1 cellular context compared by ENCODE assay signal in genomic region chr3:97764186-97765055, GRCh38.
TF ChIP-seq lines count a peak whose summit lies in the region.

ARL6 (plus strand) TSS chr3:97764758; CDS start chr3:97768108, 3,350 bp downstream.

TF ChIP-seq in HepG2, 621 proteins besides CTCF, POLR2A, EP300 and RAD21 (continued from another document and continues in another):
- TF ChIP-seq GMEB1 (CRISPR knock-in tag; IDR thresholded peaks at IDR 0.05; ENCODE audit: borderline replicate concordance) (peak; percentile 91), NFYB (CRISPR knock-in tag; IDR thresholded peaks at IDR 0.05) (peak; percentile 25; the same call in 1 of the 2 replicates), UBTF (CRISPR knock-in tag; IDR thresholded peaks at IDR 0.05) (0 out of 2 replicates have a peak, but pooled peaks have one; percentile 27), SPEN (CRISPR knock-in tag; IDR thresholded peaks at IDR 0.05; ENCODE audit: low read depth) (peak; percentile 83), ZNF292 (CRISPR knock-in tag; IDR thresholded peaks at IDR 0.05; ENCODE audit: borderline replicate concordance, low read depth) (0 out of 2 replicates have a peak, but pooled peaks have one; percentile 64), RORA (CRISPR knock-in tag; IDR thresholded peaks at IDR 0.05) (no peak), FOSL1 (CRISPR knock-in tag; IDR thresholded peaks at IDR 0.05; ENCODE audit: borderline replicate concordance) (no peak), CC2D1A (CRISPR knock-in tag; IDR thresholded peaks at IDR 0.05) (no peak), NR2F6 (IDR thresholded peaks at IDR 0.05) (no peak), NR2F6 (CRISPR knock-in tag; IDR thresholded peaks at IDR 0.05) (no peak), HBP1 (CRISPR knock-in tag; IDR thresholded peaks at IDR 0.05; ENCODE audit: low read depth) (no peak), ZNF224 (CRISPR knock-in tag; IDR thresholded peaks at IDR 0.05) (0 out of 2 replicates have a peak, but pooled peaks have one; percentile 48), ELK4 (CRISPR knock-in tag; IDR thresholded peaks at IDR 0.05; ENCODE audit: borderline replicate concordance) (no peak), MAZ (IDR thresholded peaks at IDR 0.05; ENCODE audit: borderline replicate concordance, low read depth, low read length) (no peak), MAZ (CRISPR knock-in tag; IDR thresholded peaks at IDR 0.05; ENCODE audit: low read depth) (no peak), SNRNP70 (IDR thresholded peaks at IDR 0.05; ENCODE audit: low read depth, low read length) (no peak), FOXM1 (CRISPR knock-in tag; IDR thresholded peaks at IDR 0.05) (no peak), HOXD1 (CRISPR knock-in tag; IDR thresholded peaks at IDR 0.05) (0 out of 2 replicates have a peak, but pooled peaks have one; percentile 36), ZNF121 (CRISPR knock-in tag; IDR thresholded peaks at IDR 0.05) (no peak), POGK (CRISPR knock-in tag; conservative IDR thresholded peaks at IDR 0.05) (peak; percentile 32; the same call in 1 of the 2 replicates), KDM4B (CRISPR knock-in tag; IDR thresholded peaks at IDR 0.05) (no peak), NBN (conservative IDR thresholded peaks at IDR 0.05) (no peak), MBD4 (IDR thresholded peaks at IDR 0.05; ENCODE audit: borderline replicate concordance, low read length) (no peak), DMAP1 (CRISPR knock-in tag; IDR thresholded peaks at IDR 0.05) (peak; percentile 80; the same call in 1 of the 2 replicates), MED13 (CRISPR knock-in tag; IDR thresholded peaks at IDR 0.05) (no peak), IRF1 (CRISPR knock-in tag; IDR thresholded peaks at IDR 0.05; ENCODE audit: low read depth) (0 out of 2 replicates have a peak, but pooled peaks have one; percentile 47), ZNF331 (CRISPR knock-in tag; IDR thresholded peaks at IDR 0.05) (peak; percentile 19; the same call in 1 of the 2 replicates), ZNF629 (CRISPR knock-in tag; conservative IDR thresholded peaks at IDR 0.05) (0 out of 2 replicates have a peak, but pooled peaks have one; percentile 10), SRSF9 (IDR thresholded peaks at IDR 0.05; ENCODE audit: borderline replicate concordance, insufficient read depth, low read depth, low read length, poor library complexity, severe bottlenecking) (no peak), TP53 (CRISPR knock-in tag; conservative IDR thresholded peaks at IDR 0.05) (no peak), PAF1 (CRISPR knock-in tag; IDR thresholded peaks at IDR 0.05) (no peak), PRDM15 (CRISPR knock-in tag; IDR thresholded peaks at IDR 0.05) (no peak), CENPT (CRISPR knock-in tag; IDR thresholded peaks at IDR 0.05; ENCODE audit: low read depth) (no peak), SRSF1 (optimal IDR thresholded peaks at IDR 0.05; ENCODE audit: low read depth, low read length) (peak; percentile 52), ZFP37 (CRISPR knock-in tag; IDR thresholded peaks at IDR 0.05; ENCODE audit: borderline replicate concordance) (0 out of 2 replicates have a peak, but pooled peaks have one; percentile 51), ATF7-NPFF (CRISPR knock-in tag; IDR thresholded peaks at IDR 0.05; ENCODE audit: low read depth) (peak; percentile 28; the same call in 1 of the 2 replicates), SIX4 (CRISPR knock-in tag; IDR thresholded peaks at IDR 0.05) (no peak; the same call in 1 of the 2 replicates), NFYC (CRISPR knock-in tag; IDR thresholded peaks at IDR 0.05) (no peak), ZSCAN31 (CRISPR knock-in tag; IDR thresholded peaks at IDR 0.05; ENCODE audit: low read depth) (0 out of 2 replicates have a peak, but pooled peaks have one; percentile 37), MXD3 (CRISPR knock-in tag; IDR thresholded peaks at IDR 0.05) (peak; percentile 57; the same call in 1 of the 2 replicates), TFDP2 (CRISPR knock-in tag; IDR thresholded peaks at IDR 0.05) (0 out of 2 replicates have a peak, but pooled peaks have one; percentile 29), MNT (IDR thresholded peaks at IDR 0.05) (no peak), ZNF136 (CRISPR knock-in tag; IDR thresholded peaks at IDR 0.05; ENCODE audit: low read depth) (peak; percentile 26; the same call in 1 of the 2 replicates), KMT2B (CRISPR knock-in tag; IDR thresholded peaks at IDR 0.05) (peak; percentile 96), TMF1 (CRISPR knock-in tag; IDR thresholded peaks at IDR 0.05; ENCODE audit: low read depth) (no peak), THAP8 (CRISPR knock-in tag; IDR thresholded peaks at IDR 0.05; ENCODE audit: borderline replicate concordance) (no peak), ZNF564 (CRISPR knock-in tag; IDR thresholded peaks at IDR 0.05) (no peak), PLRG1 (conservative IDR thresholded peaks at IDR 0.05) (no peak), HNRNPLL (IDR thresholded peaks at IDR 0.05; ENCODE audit: low read depth, low read length, poor library complexity, severe bottlenecking) (peak; percentile 92)
